In the genomic region with DNA sequence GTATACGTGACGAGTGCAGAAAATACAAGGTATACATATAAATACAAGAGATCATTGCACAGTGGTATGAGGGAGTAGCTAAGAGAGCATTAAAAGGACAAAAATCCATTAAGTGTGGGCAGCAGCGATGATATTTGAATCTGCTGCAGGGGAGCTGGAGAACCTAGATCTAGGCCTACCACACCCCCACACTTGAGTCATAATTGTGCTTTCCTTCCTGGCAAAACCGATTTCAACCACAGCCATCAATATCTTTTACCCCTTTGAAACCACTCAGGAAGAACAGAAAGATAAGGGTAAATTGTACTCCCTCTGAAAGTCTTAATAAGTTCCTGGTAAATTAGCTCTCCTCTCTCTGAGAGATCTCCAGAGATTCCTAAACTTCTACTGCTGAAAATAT, we compare ENCODE assay signal across 14 cellular contexts.
"Had no signal": no experiment of that assay in that cellular context is flagged by ENCODE, and none has a peak within 500 bp of the region (broad histone marks: within the 10 kb centered on the region; RNA-seq: fewer than 3 reads in every experiment).

No MANE protein-coding gene starts in this region.

- H3K36me3 Mint-ChIP-seq: activated naive CD4-positive, alpha-beta T cell treated with anti-CD3 and anti-CD28 coated beads, Interleukin-2, amount 50 U/mL, for 72 hours; neural progenitor cell; WTC11 had no signal

- H3K79me2 ChIP-seq: hepatocyte had no signal

- H3K4me3 Mint-ChIP-seq: activated T-cell treated with anti-CD3 and anti-CD28 coated beads, Interleukin-2, amount 50 U/mL, for 24 hours; dendritic cell treated with granulocyte-macrophage colony-stimulating factor and Interleukin-4, amounts not matched to agents 40 ng/mL and 50 ng/mL, for 4 days; neural progenitor cell; WTC11 had no signal

- H3K4me3 ChIP-seq: hepatocyte, neural progenitor cell, ovary had no signal

- H3K27ac Mint-ChIP-seq: activated naive CD4-positive, alpha-beta T cell treated with anti-CD3 and anti-CD28 coated beads, Interleukin-2, amount 50 U/mL, for 72 hours; activated T-cell treated with anti-CD3 and anti-CD28 coated beads, Interleukin-2, amount 50 U/mL, for 24 hours; dendritic cell treated with granulocyte-macrophage colony-stimulating factor and Interleukin-4, amounts not matched to agents 40 ng/mL and 50 ng/mL, for 4 days; neural progenitor cell; WTC11 had no signal

- H3K27me3 ChIP-seq: hepatocyte, neural progenitor cell, ovary had no signal

- H3K27me3 Mint-ChIP-seq: activated T-cell treated with anti-CD3 and anti-CD28 coated beads, Interleukin-2, amount 50 U/mL, for 24 hours had no signal

- H3K9ac ChIP-seq: neural progenitor cell had no signal

- H3K4me2 ChIP-seq: hepatocyte, neural progenitor cell had no signal

- H3K36me3 ChIP-seq: neural progenitor cell, ovary had no signal

- H3K9me3 Mint-ChIP-seq: activated naive CD4-positive, alpha-beta T cell treated with anti-CD3 and anti-CD28 coated beads, Interleukin-2, amount 50 U/mL, for 72 hours; dendritic cell treated with granulocyte-macrophage colony-stimulating factor and Interleukin-4, amounts not matched to agents 40 ng/mL and 50 ng/mL, for 4 days; neural progenitor cell; WTC11 had no signal

- DNase-seq: activated CD4-positive, alpha-beta T cell treated with anti-CD3 and anti-CD28 coated beads for 48 hours; activated effector memory CD4-positive, alpha-beta T cell treated with anti-CD3 and anti-CD28 coated beads, Interleukin-2, amount 50 U/mL, for 16 hours; activated T-cell treated with anti-CD3 and anti-CD28 coated beads, Interleukin-2, amount 50 U/mL, for 24 hours; anterior cingulate cortex; cerebellar nuclear complex; ovary; stimulated activated CD4-positive, alpha-beta T cell treated with anti-CD3 and anti-CD28 coated beads, Interleukin-12 subunit alpha, Interleukin-12 subunit beta, amount 100 ng/mL, for 4 hours; stimulated activated naive CD4-positive, alpha-beta T cell treated with Interleukin-2 at 50 U/mL for 16 hours; trophoblast cell had no signal

- H3K27ac ChIP-seq: hepatocyte, neural progenitor cell, ovary had no signal
